Comparison of ENCODE assay signal across 28 cellular contexts in the genomic region with DNA sequence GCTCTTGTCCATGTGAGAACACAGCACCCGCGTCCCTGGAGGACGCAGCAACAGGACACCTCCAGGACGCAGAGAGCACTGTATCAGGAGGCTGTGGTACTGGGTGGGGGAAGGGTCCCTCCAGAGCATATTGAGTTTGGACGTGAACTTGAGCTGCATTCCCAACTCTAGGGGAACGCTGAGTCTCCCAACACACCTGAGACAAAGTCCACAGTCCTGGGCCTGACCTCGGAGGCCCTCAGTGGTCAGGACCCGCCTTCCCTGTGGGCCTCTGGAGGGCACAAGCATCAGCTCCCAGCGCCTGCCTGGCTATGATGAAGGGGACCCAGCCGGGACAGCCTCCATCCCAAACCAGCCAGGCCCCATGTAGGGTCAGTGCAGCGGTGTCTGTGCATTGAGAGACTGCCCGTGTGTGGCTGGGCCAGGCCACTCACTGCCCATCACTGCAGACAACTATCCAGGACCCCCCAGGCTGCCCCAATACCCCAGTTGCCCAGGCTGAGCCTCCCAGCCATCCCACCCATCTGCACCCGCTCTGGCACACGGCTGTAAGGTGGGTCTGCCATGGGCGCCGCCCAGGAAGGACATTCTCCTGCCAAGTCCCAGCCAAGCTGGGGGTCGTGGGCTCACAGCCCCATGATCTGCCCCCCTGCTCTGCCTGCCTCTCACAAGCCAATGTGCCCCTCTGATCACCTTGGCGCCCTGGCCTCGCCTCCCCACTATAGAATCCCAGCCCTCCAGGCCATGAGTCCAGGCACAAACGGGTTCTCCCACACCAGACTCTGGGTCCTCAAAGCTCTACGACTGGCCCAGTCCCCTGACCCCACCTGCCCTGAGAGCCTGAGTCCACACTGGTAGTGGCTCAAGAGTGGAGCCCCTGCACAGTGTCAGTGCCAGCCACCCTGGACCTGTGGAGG.
DNase-seq lines count a peak whose midpoint lies in the region; ATAC-seq, FAIRE-seq and TF ChIP-seq lines count a peak whose summit lies in the region.
"Had no signal": no experiment of that assay in that cellular context is flagged by ENCODE, and none has a peak within 500 bp of the region (broad histone marks: within the 10 kb centered on the region; RNA-seq: fewer than 3 reads in every experiment).

No MANE protein-coding gene starts in this region.

- H3K4me3 ChIP-seq in sigmoid colon = no peak overlapping the region
- H3K4me3 ChIP-seq in CD4-positive, alpha-beta memory T cell (ENCODE audit: low read length in 2 of 2) = no peak overlapping the region
- H3K4me3 ChIP-seq: BLaER1 treated with 17β-estradiol and CSF1 and Interleukin-3, amounts not matched to agents 10 nM and 100 nM; breast epithelium; heart right ventricle; uterus had no signal

- H3K9me3 ChIP-seq in sigmoid colon = no peaks in the 10 kb centered on the region
- H3K9me3 ChIP-seq in CD4-positive, alpha-beta memory T cell (ENCODE audit: control insufficient read depth in 1 of 2, low read length in 2 of 2) = no peaks in the 10 kb centered on the region
- H3K9me3 ChIP-seq: BLaER1 treated with 17β-estradiol and CSF1 and Interleukin-3, amounts not matched to agents 10 nM and 100 nM; breast epithelium; heart right ventricle; uterus had no signal

- H3K27ac ChIP-seq in sigmoid colon = no peak overlapping the region
- H3K27ac ChIP-seq in CD4-positive, alpha-beta memory T cell (ENCODE audit: low read depth, low read length) = no peak overlapping the region
- H3K27ac ChIP-seq: BLaER1 treated with 17β-estradiol and CSF1 and Interleukin-3, amounts not matched to agents 10 nM and 100 nM; breast epithelium; heart right ventricle; uterus had no signal

- FAIRE-seq in HTR-8/SVneo (lab: Jason Lieb, UNC) = peak; percentile 33
- FAIRE-seq: colon had no signal

- DNase-seq in HTR-8/SVneo (ENCODE audit: insufficient read length, low spot score) = no peak
- peak; percentile 70 for DNase-seq in chondrocyte (ENCODE audit: low spot score)
- DNase-seq in left lobe of liver (ENCODE audit: low spot score) = peak; percentile 30
- peak; percentile 60 for DNase-seq in sigmoid colon
- no peak for DNase-seq in NCI-H2171 (lab: John Stamatoyannopoulos, UW)
- DNase-seq in CD4-positive, alpha-beta memory T cell = no peak
- DNase-seq: activated CD4-positive, alpha-beta T cell treated with anti-CD3 and anti-CD28 coated beads for 4 hours; activated CD8-positive, alpha-beta memory T cell treated with anti-CD3 and anti-CD28 coated beads for 24 hours; activated naive CD4-positive, alpha-beta T cell treated with anti-CD3 and anti-CD28 coated beads for 36 hours; activated T-cell treated with anti-CD3 and anti-CD28 coated beads, Interleukin-2, amount 50 U/mL, for 24 hours; amygdala; COR-L47; DMS53; effector memory CD8-positive, alpha-beta T cell; erythroblast; KBM-7; naive B cell; NCI-H1417; stimulated activated CD4-positive, alpha-beta T cell treated with anti-CD3 and anti-CD28 coated beads, Interleukin-2, amount 100 ng/mL, for 48 hours; T-helper 17 cell; uterus had no signal

- intact Hi-C loops in sigmoid colon (cut with DNase I) = no loop called here
- intact Hi-C loops in CD4-positive, alpha-beta memory T cell (cut with micrococcal nuclease) = no loop called here

- CTCF ChIA-PET in CD4-positive, alpha-beta memory T cell (lab: Charles Lee; ENCODE audit: partially characterized antibody) = no interaction called here

- no peaks in the 10 kb centered on the region for H3K4me1 ChIP-seq in sigmoid colon
- H3K4me1 ChIP-seq in CD4-positive, alpha-beta memory T cell (ENCODE audit: insufficient read depth, low read length) = no peaks in the 10 kb centered on the region
- H3K4me1 ChIP-seq: BLaER1 treated with 17β-estradiol and CSF1 and Interleukin-3, amounts not matched to agents 10 nM and 100 nM; breast epithelium; heart right ventricle; uterus had no signal

- H3K27me3 Mint-ChIP-seq in chondrocyte (ENCODE audit: low read depth) = peaks cover 5% of the 10 kb centered on the region
- H3K27me3 Mint-ChIP-seq in CD4-positive, alpha-beta memory T cell = peaks cover 3 to 9% of the 10 kb centered on the region in 2 donors

- no peak overlapping the region for H3K27ac Mint-ChIP-seq in chondrocyte (ENCODE audit: unreplicated experiment)
- no peak overlapping the region for H3K27ac Mint-ChIP-seq in CD4-positive, alpha-beta memory T cell
- H3K27ac Mint-ChIP-seq: activated naive CD4-positive, alpha-beta T cell treated with anti-CD3 and anti-CD28 coated beads for 36 hours; activated T-cell treated with anti-CD3 and anti-CD28 coated beads, Interleukin-2, amount 50 U/mL, for 24 hours; effector memory CD8-positive, alpha-beta T cell; naive B cell; T-helper 17 cell had no signal

- TF ChIP-seq CTCF in chondrocyte (IDR thresholded peaks at IDR 0.05) (no peak), sigmoid colon (IDR thresholded peaks at IDR 0.05) (no peak)

- H3K27me3 ChIP-seq in sigmoid colon = peaks cover 5 to 12% (median 10%) of the 10 kb centered on the region in 3 donors
- H3K27me3 ChIP-seq in CD4-positive, alpha-beta memory T cell (ENCODE audit: insufficient read depth, low read length) = no peaks in the 10 kb centered on the region
- H3K27me3 ChIP-seq: BLaER1 treated with 17β-estradiol and CSF1 and Interleukin-3, amounts not matched to agents 10 nM and 100 nM; uterus had no signal

- peaks cover 8% of the 10 kb centered on the region for H3K4me1 Mint-ChIP-seq in chondrocyte (ENCODE audit: low read depth)
- no peaks in the 10 kb centered on the region for H3K4me1 Mint-ChIP-seq in CD4-positive, alpha-beta memory T cell
- H3K4me1 Mint-ChIP-seq: naive B cell had no signal

- H3K36me3 Mint-ChIP-seq in chondrocyte (ENCODE audit: low read depth) = no peaks in the 10 kb centered on the region
- H3K36me3 Mint-ChIP-seq in CD4-positive, alpha-beta memory T cell = no peaks in the 10 kb centered on the region

- H3K9me3 Mint-ChIP-seq in chondrocyte (ENCODE audit: low read depth) = no peaks in the 10 kb centered on the region
- peaks cover 0 to 3% (median 0%) of the 10 kb centered on the region in 8 donors for H3K9me3 Mint-ChIP-seq in CD4-positive, alpha-beta memory T cell
- H3K9me3 Mint-ChIP-seq: activated naive CD4-positive, alpha-beta T cell treated with anti-CD3 and anti-CD28 coated beads for 36 hours; activated T-cell treated with anti-CD3 and anti-CD28 coated beads, Interleukin-2, amount 50 U/mL, for 24 hours; effector memory CD8-positive, alpha-beta T cell had no signal

- ATAC-seq in left lobe of liver (no peak), GM19351 (IDR thresholded peaks at IDR 0.05; ENCODE audit: unreplicated experiment) (no peak), GM18511 (IDR thresholded peaks at IDR 0.05; ENCODE audit: unreplicated experiment) (no peak)
- ATAC-seq: effector memory CD8-positive, alpha-beta T cell; SK-N-SH treated with all-trans-retinoic acid at 6 μM for 48 hours; T-helper 17 cell had no signal

- H3K4me3 Mint-ChIP-seq in chondrocyte (ENCODE audit: unreplicated experiment) = no peak overlapping the region
- H3K4me3 Mint-ChIP-seq in CD4-positive, alpha-beta memory T cell = no peak overlapping the region
- H3K4me3 Mint-ChIP-seq: activated naive CD4-positive, alpha-beta T cell treated with anti-CD3 and anti-CD28 coated beads for 36 hours; activated T-cell treated with anti-CD3 and anti-CD28 coated beads, Interleukin-2, amount 50 U/mL, for 24 hours; effector memory CD8-positive, alpha-beta T cell; T-helper 17 cell had no signal

- no peak for TF ChIP-seq EP300 in sigmoid colon (IDR thresholded peaks at IDR 0.05)

- 80 to 82% methylated on average over 21 of the region's 21 CpGs for WGBS in sigmoid colon, 2 donors

- POLR2A ChIA-PET in CD4-positive, alpha-beta memory T cell (lab: Charles Lee; ENCODE audit: partially characterized antibody) = no interaction called here

- TF ChIP-seq POLR2A in sigmoid colon (IDR thresholded peaks at IDR 0.05) = no peak

- H3K36me3 ChIP-seq in sigmoid colon = no peaks in the 10 kb centered on the region
- H3K36me3 ChIP-seq in CD4-positive, alpha-beta memory T cell (ENCODE audit: insufficient read depth, low read length) = no peaks in the 10 kb centered on the region
- H3K36me3 ChIP-seq: BLaER1 treated with 17β-estradiol and CSF1 and Interleukin-3, amounts not matched to agents 10 nM and 100 nM; breast epithelium; heart right ventricle; uterus had no signal

Comparison
In these comparisons a context has a peak if more than half of its experiments do, and no peak if none do; other contexts are left out.
1. DNase-seq: peak in chondrocyte (single experiment), left lobe of liver (single experiment) and sigmoid colon (single experiment); none in HTR-8/SVneo (single experiment), NCI-H2171 (single experiment) and CD4-positive, alpha-beta memory T cell (0 of 5).